9 cellular contexts compared by ENCODE assay signal in the genomic region with DNA sequence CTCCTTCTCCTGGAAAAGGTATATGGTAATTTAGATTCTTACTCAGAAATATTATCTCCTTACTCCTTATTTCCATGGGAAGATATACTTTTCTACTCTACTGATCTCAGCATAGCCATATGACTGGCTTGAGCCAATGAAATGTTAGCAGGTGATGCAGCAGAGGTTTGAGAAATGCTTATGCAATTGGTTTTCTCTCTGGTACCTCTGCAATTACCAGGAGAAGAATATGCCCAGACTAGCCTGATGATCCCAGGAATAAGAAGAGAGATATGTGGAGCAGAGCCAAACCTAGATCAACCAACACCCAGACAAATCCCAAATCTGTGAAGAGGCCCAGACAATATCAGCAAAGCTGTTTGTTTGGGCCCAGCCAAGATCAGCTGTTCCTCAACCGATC.
"Had no signal": no experiment of that assay in that cellular context is flagged by ENCODE, and none has a peak within 500 bp of the region (broad histone marks: within the 10 kb centered on the region; RNA-seq: fewer than 3 reads in every experiment).

No MANE protein-coding gene starts in this region.

- DNase-seq: H9, HFFc6, KG1 had no signal

- H3K4me3 ChIP-seq: GM23338 had no signal

- ATAC-seq: GM23338, HCT116, HepG2 had no signal

- H3K27ac ChIP-seq: HL-60 had no signal

- FAIRE-seq: H1, H54, HepG2 had no signal
